In genomic region chr6:106360989-106361430, GRCh38 we compare ENCODE assay signal across 8 cellular contexts. TPM values are rescaled to one million over a fixed set of nuclear protein-coding genes. Genes with fewer than 3 reads are reported as not detected.
DNase-seq lines count a peak whose midpoint lies in the region; ATAC-seq and TF ChIP-seq lines count a peak whose summit lies in the region.

No MANE protein-coding gene starts in this region.

- H3K9me3 ChIP-seq in Caco-2 (no peaks in the 10 kb centered on the region), HAP-1 (no peaks in the 10 kb centered on the region), Panc1 (ENCODE audit: control insufficient read depth, insufficient read depth, low read depth, low read length) (no peaks in the 10 kb centered on the region), right lobe of liver (no peaks in the 10 kb centered on the region)

- WGBS in right lobe of liver (ENCODE audit: insufficient coverage, low coverage, low lambda C conversion rate, missing lambda C conversion rate): 0% methylated on average over 10 of the region's 31 CpGs

- H3K36me3 Mint-ChIP-seq in Caco-2 (ENCODE audit: insufficient read depth, unreplicated experiment): peaks cover 6% of the 10 kb centered on the region

- ATAC-seq in Panc1 (peak; percentile 72), right lobe of liver (peak; percentile 45 to 61 (median 52)), GM19467 (IDR thresholded peaks at IDR 0.05; ENCODE audit: unreplicated experiment) (no peak)
- peak; percentile 58 for ATAC-seq in stimulated activated naive CD8-positive, alpha-beta T cell treated with anti-CD3 and anti-CD28 coated beads, Interleukin-15, amount 100 ng/mL, for 72 hours

- H3K4me3 ChIP-seq in Caco-2 (ENCODE audit: low read depth, low read length) (peak overlapping the region; percentile 77), HAP-1 (peak overlapping the region; percentile 29), Panc1 (ENCODE audit: low read depth in 2 of 2, low read length in 2 of 2) (peak overlapping the region; percentile 44 to 54), brain microvascular endothelial cell (ENCODE audit: low read depth, low read length) (peak overlapping the region; percentile 51), right lobe of liver (peak overlapping the region; percentile 35 to 53 (median 35))

- H3K9me3 Mint-ChIP-seq in Caco-2 (ENCODE audit: unreplicated experiment): no peaks in the 10 kb centered on the region
- H3K9me3 Mint-ChIP-seq in stimulated activated naive CD8-positive, alpha-beta T cell treated with anti-CD3 and anti-CD28 coated beads, Interleukin-15, amount 100 ng/mL, for 72 hours: no peaks in the 10 kb centered on the region

- DNase-seq in Caco-2: peak; percentile 40 to 43
- DNase-seq in HAP-1 (ENCODE audit: low spot score in 2 of 2): peak in 1 of 2 experiments; percentile 22
- no peak for DNase-seq in Panc1 (ENCODE audit: low read depth, low spot score)
- DNase-seq in brain microvascular endothelial cell: no peak
- peak in 1 of 3 donors; percentile 31 for DNase-seq in right lobe of liver
- DNase-seq in stimulated activated naive CD8-positive, alpha-beta T cell treated with anti-CD3 and anti-CD28 coated beads, Interleukin-15, amount 100 ng/mL, for 72 hours: peak; percentile 22 to 33
- no peak for DNase-seq in DMS114 treated with DMSO at 0.1 percent for 48 hours (lab: John Stamatoyannopoulos, UW; ENCODE audit: unreplicated experiment)

- TF ChIP-seq POLR2A in right lobe of liver (IDR thresholded peaks at IDR 0.05): no peak

- TF ChIP-seq CTCF in Caco-2 (IDR thresholded peaks at IDR 0.05; ENCODE audit: insufficient read depth in 1 of 2, low read depth in 1 of 2, low read length in 1 of 2, severe bottlenecking in 1 of 2, unreplicated experiment in 1 of 2): no peak
- no peak for TF ChIP-seq CTCF in Panc1 (IDR thresholded peaks at IDR 0.05)
- peak; percentile 0 for TF ChIP-seq CTCF in brain microvascular endothelial cell (IDR thresholded peaks at IDR 0.05; ENCODE audit: low read depth, low read length, missing control alignments)
- TF ChIP-seq CTCF in right lobe of liver (IDR thresholded peaks at IDR 0.05): no peak

- CTCF ChIA-PET in Caco-2 (lab: Charles Lee): interaction anchor here (0.6 to 1.7 kb wide), 13 partner anchors 14 to 1248 kb away, joined by 3 to 15 read pairs (median 4); no protein-coding TSS in a partner anchor
- CTCF ChIA-PET in Panc1 (lab: Charles Lee): interaction anchor here (0.6 to 1.1 kb wide), 4 partner anchors 8 to 249 kb away, joined by 3 to 4 read pairs (median 3); no protein-coding TSS in a partner anchor

- H3K4me3 Mint-ChIP-seq in Caco-2 (ENCODE audit: unreplicated experiment): peak overlapping the region; percentile 77
- H3K4me3 Mint-ChIP-seq in stimulated activated naive CD8-positive, alpha-beta T cell treated with anti-CD3 and anti-CD28 coated beads, Interleukin-15, amount 100 ng/mL, for 72 hours: peak overlapping the region; percentile 85 to 95

- H3K27me3 ChIP-seq in Caco-2 (replicated peaks; ENCODE audit: control insufficient read depth, insufficient read depth, low read length) (no peaks in the 10 kb centered on the region), HAP-1 (ENCODE audit: low read depth) (peaks cover 23% of the 10 kb centered on the region), Panc1 (ENCODE audit: control insufficient read depth, insufficient read depth, low read length) (peaks cover 23% of the 10 kb centered on the region), brain microvascular endothelial cell (replicated peaks) (peaks cover 21% of the 10 kb centered on the region), right lobe of liver (peaks cover 9 to 15% of the 10 kb centered on the region in 2 donors)

- intact Hi-C loops in Caco-2 (cut with micrococcal nuclease; ENCODE audit: unreplicated experiment): loop anchor here (1.0 to 2.0 kb wide), 2 partner anchors 14 to 22 kb away; no protein-coding TSS in a partner anchor
- intact Hi-C loops in Panc1 (cut with micrococcal nuclease; ENCODE audit: unreplicated experiment): no loop called here
- intact Hi-C loops in right lobe of liver (cut with DNase I): no loop called here

- H3K27ac Mint-ChIP-seq in Caco-2 (ENCODE audit: unreplicated experiment): no peak overlapping the region
- peak overlapping the region in 1 of 2 donors; percentile 34 for H3K27ac Mint-ChIP-seq in stimulated activated naive CD8-positive, alpha-beta T cell treated with anti-CD3 and anti-CD28 coated beads, Interleukin-15, amount 100 ng/mL, for 72 hours

- POLR2A ChIA-PET in Caco-2 (lab: Charles Lee): no interaction called here
- POLR2A ChIA-PET in Panc1 (lab: Charles Lee): no interaction called here

- in situ Hi-C loops in HAP-1 (cut with MboI; ENCODE audit: low sequenced_read_pairs) (no loop called here), Panc1 (cut with HindIII; ENCODE audit: low pct_unique_long_range_greater_than_20kb, low sequenced_read_pairs) (no loop called here), brain microvascular endothelial cell (cut with HindIII; ENCODE audit: low pct_ligation_motif_present, low sequenced_read_pairs) (no loop called here)

- BruUV-seq in Caco-2 (replicated peaks; lab: Mats Ljungman, UMichigan) (no TSS peak), Panc1 (replicated peaks; lab: Mats Ljungman, UMichigan) (no TSS peak)

- H3K36me3 ChIP-seq in Caco-2 (ENCODE audit: control insufficient read depth, insufficient read depth, low read length): no peaks in the 10 kb centered on the region
- no peaks in the 10 kb centered on the region for H3K36me3 ChIP-seq in HAP-1 (replicated peaks)
- H3K36me3 ChIP-seq in Panc1 (ENCODE audit: control insufficient read depth, insufficient read depth, low read length): no peaks in the 10 kb centered on the region
- H3K36me3 ChIP-seq in brain microvascular endothelial cell (replicated peaks): no peaks in the 10 kb centered on the region
- no peaks in the 10 kb centered on the region for H3K36me3 ChIP-seq in right lobe of liver

- H3K4me1 ChIP-seq in Caco-2: no peaks in the 10 kb centered on the region
- peaks cover 5% of the 10 kb centered on the region for H3K4me1 ChIP-seq in HAP-1
- peaks cover 10% of the 10 kb centered on the region for H3K4me1 ChIP-seq in Panc1 (ENCODE audit: control insufficient read depth, insufficient read depth, low read length)
- H3K4me1 ChIP-seq in right lobe of liver: peaks cover 0 to 11% (median 0%) of the 10 kb centered on the region in 4 donors

- H3K27ac ChIP-seq in Panc1 (ENCODE audit: low read length) (no peak overlapping the region), brain microvascular endothelial cell (no peak overlapping the region), right lobe of liver (no peak overlapping the region)

- peaks cover 6% of the 10 kb centered on the region for H3K27me3 Mint-ChIP-seq in Caco-2 (ENCODE audit: insufficient read depth, unreplicated experiment)
- peaks cover 60% of the 10 kb centered on the region for H3K27me3 Mint-ChIP-seq in stimulated activated naive CD8-positive, alpha-beta T cell treated with anti-CD3 and anti-CD28 coated beads, Interleukin-15, amount 100 ng/mL, for 72 hours

- H3K4me1 Mint-ChIP-seq in Caco-2 (ENCODE audit: low read depth, unreplicated experiment): peaks cover 6% of the 10 kb centered on the region
- peaks cover 16% of the 10 kb centered on the region for H3K4me1 Mint-ChIP-seq in stimulated activated naive CD8-positive, alpha-beta T cell treated with anti-CD3 and anti-CD28 coated beads, Interleukin-15, amount 100 ng/mL, for 72 hours

RNA-seq across cellular contexts. Expression of gene CRYBG1, which starts 0.5 kb away (rescaled TPM):
- total RNA-seq in Caco-2 (2022) (10.6 and 13.2 TPM in 2 replicates), Panc1 (2021; ENCODE audit: unreplicated experiment) (32.3 TPM), right lobe of liver (10 to 100 TPM in 1 of 6 experiments, 1 to 10 TPM in 5; 6.8 to 10.9 (median 7.9) TPM)
- polyA plus RNA-seq in Panc1 (2012; ENCODE audit: insufficient read length): 8.2 TPM

RNA-seq across cellular contexts. Expression of gene ATG5, which starts 35.5 kb away (rescaled TPM):
- total RNA-seq in Caco-2 (2022) (25.6 and 26.9 TPM in 2 replicates), Panc1 (2021; ENCODE audit: unreplicated experiment) (51.4 TPM), right lobe of liver (10 to 100 TPM; 12.8 to 27.8 (median 16.3) TPM)
- 26.9 TPM for polyA plus RNA-seq in Panc1 (2012; ENCODE audit: insufficient read length)

Comparison
In these comparisons a context has a peak if more than half of its experiments do, and no peak if none do; other contexts are left out.
1. DNase-seq: peak in Caco-2 (2 of 2) and stimulated activated naive CD8-positive, alpha-beta T cell treated with anti-CD3 and anti-CD28 coated beads, Interleukin-15, amount 100 ng/mL, for 72 hours (2 of 2); none in Panc1 (single experiment), brain microvascular endothelial cell (single experiment) and DMS114 treated with DMSO at 0.1 percent for 48 hours (single experiment).
2. Peak in every context shown above with its lines, with median percentiles within 50 percentile points of each other: H3K4me3 ChIP-seq.